In the genomic region with DNA sequence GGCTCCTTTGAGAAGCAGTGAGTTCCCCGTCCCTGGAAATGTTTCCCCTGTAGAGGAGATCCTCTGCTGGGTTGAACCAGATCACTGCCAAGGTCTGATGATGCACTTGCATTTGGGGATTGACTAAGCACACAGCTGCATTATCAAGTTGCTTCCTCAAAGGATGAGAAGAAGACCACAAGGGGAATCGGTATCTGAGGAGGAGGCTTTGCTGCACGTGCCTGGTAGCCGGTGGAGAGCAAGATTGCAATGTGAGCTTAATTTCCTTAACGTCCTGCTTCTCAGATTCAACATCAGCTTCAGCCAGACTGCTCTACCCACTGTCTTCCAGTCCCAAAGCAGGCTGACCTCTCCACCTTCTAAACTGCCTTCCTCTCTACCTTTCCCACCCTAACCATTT, we compare ENCODE assay signal across 21 cellular contexts.
DNase-seq lines count a peak whose midpoint lies in the region; ATAC-seq and TF ChIP-seq lines count a peak whose summit lies in the region.
"Had no signal": no experiment of that assay in that cellular context is flagged by ENCODE, and none has a peak within 500 bp of the region (broad histone marks: within the 10 kb centered on the region; RNA-seq: fewer than 3 reads in every experiment).

No MANE protein-coding gene starts in this region.

- no peaks in the 10 kb centered on the region for H3K36me3 ChIP-seq in BLaER1 treated with 17β-estradiol and CSF1 and Interleukin-3, amounts not matched to agents 10 nM and 100 nM
- no peaks in the 10 kb centered on the region for H3K36me3 ChIP-seq in left ventricle myocardium inferior

- peaks cover 0 to 10% (median 0%) of the 10 kb centered on the region in 10 experiments; a peak in 4 of 20 replicates for H3K4me1 ChIP-seq in BLaER1 treated with 17β-estradiol and CSF1 and Interleukin-3, amounts not matched to agents 10 nM and 100 nM
- H3K4me1 ChIP-seq in left ventricle myocardium inferior: no peaks in the 10 kb centered on the region

- no peak overlapping the region for H3K4me3 Mint-ChIP-seq in activated T-helper 1 cell treated with anti-CD3 and anti-CD28 coated beads, Interleukin-12 subunit alpha, Interleukin-12 subunit beta, Interleukin-2, Interleukin-4 antibody, amounts not matched to agents 30 ng/mL and 10 ng/mL and 1 ng/mL, durations not matched to agents 14 hours and 24 hours and 36 hours
- H3K4me3 Mint-ChIP-seq: CD8-positive, alpha-beta T cell had no signal

- intact Hi-C loops in activated T-helper 1 cell treated with anti-CD3 and anti-CD28 coated beads, Interleukin-12 subunit alpha, Interleukin-12 subunit beta, Interleukin-2, Interleukin-4 antibody, amounts not matched to agents 30 ng/mL and 10 ng/mL and 1 ng/mL, durations not matched to agents 14 hours and 24 hours and 36 hours (cut with micrococcal nuclease): no loop called here
- intact Hi-C loops in left ventricle myocardium inferior (cut with micrococcal nuclease): no loop called here

- DNase-seq in CD1c-positive myeloid dendritic cell (ENCODE audit: extremely low spot score) (peak; percentile 30), NOMO-1 treated with DMSO at 0.1 percent for 48 hours (lab: John Stamatoyannopoulos, UW; ENCODE audit: unreplicated experiment) (peak; percentile 52), RPMI8226 (no peak), left ventricle myocardium inferior (no peak)
- DNase-seq in activated T-helper 1 cell treated with anti-CD3 and anti-CD28 coated beads, Interleukin-12 subunit alpha, Interleukin-12 subunit beta, Interleukin-2, Interleukin-4 antibody, amounts not matched to agents 30 ng/mL and 10 ng/mL and 1 ng/mL, durations not matched to agents 14 hours and 24 hours and 36 hours (ENCODE audit: low spot score): no peak
- DNase-seq: Calu3; CD8-positive, alpha-beta T cell; DMS153; KG1; NCI-H1092; NCI-H1436; NCI-H187 treated with DMSO at 0.1 percent for 48 hours; NCI-H2107; NCI-H446 treated with DMSO at 0.1 percent for 48 hours; NCI-H526 treated with DMSO at 0.1 percent for 48 hours; Right ventricle myocardium superior had no signal

- no peak overlapping the region for H3K9ac ChIP-seq in BLaER1 treated with 17β-estradiol and CSF1 and Interleukin-3, amounts not matched to agents 10 nM and 100 nM

- no peaks in the 10 kb centered on the region; a peak in 1 of 22 replicates for H3K9me3 ChIP-seq in BLaER1 treated with 17β-estradiol and CSF1 and Interleukin-3, amounts not matched to agents 10 nM and 100 nM (replicated peaks in 1 of 11)
- H3K9me3 ChIP-seq in left ventricle myocardium inferior (replicated peaks): no peaks in the 10 kb centered on the region

- H3K27ac Mint-ChIP-seq in activated T-helper 1 cell treated with anti-CD3 and anti-CD28 coated beads, Interleukin-12 subunit alpha, Interleukin-12 subunit beta, Interleukin-2, Interleukin-4 antibody, amounts not matched to agents 30 ng/mL and 10 ng/mL and 1 ng/mL, durations not matched to agents 14 hours and 24 hours and 36 hours: peak overlapping the region; percentile 20
- H3K27ac Mint-ChIP-seq: CD8-positive, alpha-beta T cell had no signal

- H3K4me1 Mint-ChIP-seq in activated T-helper 1 cell treated with anti-CD3 and anti-CD28 coated beads, Interleukin-12 subunit alpha, Interleukin-12 subunit beta, Interleukin-2, Interleukin-4 antibody, amounts not matched to agents 30 ng/mL and 10 ng/mL and 1 ng/mL, durations not matched to agents 14 hours and 24 hours and 36 hours (ENCODE audit: low read depth): peaks cover 13% of the 10 kb centered on the region

- H3K27me3 ChIP-seq in BLaER1 treated with 17β-estradiol and CSF1 and Interleukin-3, amounts not matched to agents 10 nM and 100 nM: no peaks in the 10 kb centered on the region
- H3K27me3 ChIP-seq in left ventricle myocardium inferior (ENCODE audit: low read depth): peaks cover 55% of the 10 kb centered on the region

- TF ChIP-seq CTCF in left ventricle myocardium inferior (IDR thresholded peaks at IDR 0.05; ENCODE audit: borderline replicate concordance): no peak

- H3K4me2 ChIP-seq in BLaER1 treated with 17β-estradiol and CSF1 and Interleukin-3, amounts not matched to agents 10 nM and 100 nM: peak overlapping the region in 6 of 11 experiments; percentile 5 to 24 (median 10); a peak in 5 of 22 replicates

- no peaks in the 10 kb centered on the region for H4K20me1 ChIP-seq in BLaER1 treated with 17β-estradiol and CSF1 and Interleukin-3, amounts not matched to agents 10 nM and 100 nM

- H3K36me3 Mint-ChIP-seq in activated T-helper 1 cell treated with anti-CD3 and anti-CD28 coated beads, Interleukin-12 subunit alpha, Interleukin-12 subunit beta, Interleukin-2, Interleukin-4 antibody, amounts not matched to agents 30 ng/mL and 10 ng/mL and 1 ng/mL, durations not matched to agents 14 hours and 24 hours and 36 hours (ENCODE audit: low read depth): no peaks in the 10 kb centered on the region
- H3K36me3 Mint-ChIP-seq: CD8-positive, alpha-beta T cell had no signal

- H3K9me3 Mint-ChIP-seq in activated T-helper 1 cell treated with anti-CD3 and anti-CD28 coated beads, Interleukin-12 subunit alpha, Interleukin-12 subunit beta, Interleukin-2, Interleukin-4 antibody, amounts not matched to agents 30 ng/mL and 10 ng/mL and 1 ng/mL, durations not matched to agents 14 hours and 24 hours and 36 hours: no peaks in the 10 kb centered on the region
- H3K9me3 Mint-ChIP-seq: CD8-positive, alpha-beta T cell had no signal

- peaks cover 12% of the 10 kb centered on the region for H3K27me3 Mint-ChIP-seq in activated T-helper 1 cell treated with anti-CD3 and anti-CD28 coated beads, Interleukin-12 subunit alpha, Interleukin-12 subunit beta, Interleukin-2, Interleukin-4 antibody, amounts not matched to agents 30 ng/mL and 10 ng/mL and 1 ng/mL, durations not matched to agents 14 hours and 24 hours and 36 hours (ENCODE audit: insufficient read depth)

- ATAC-seq in GM18868 (IDR thresholded peaks at IDR 0.05; ENCODE audit: unreplicated experiment) (no peak), GM19452 (IDR thresholded peaks at IDR 0.05; ENCODE audit: unreplicated experiment) (no peak)
- ATAC-seq: CD8-positive, alpha-beta T cell; HCT116 had no signal

- H3K27ac ChIP-seq in BLaER1 treated with 17β-estradiol and CSF1 and Interleukin-3, amounts not matched to agents 10 nM and 100 nM: no peak overlapping the region
- no peak overlapping the region for H3K27ac ChIP-seq in left ventricle myocardium inferior (replicated peaks)
- H3K27ac ChIP-seq: HL-60 had no signal

- no peak overlapping the region for H3K4me3 ChIP-seq in BLaER1 treated with 17β-estradiol and CSF1 and Interleukin-3, amounts not matched to agents 10 nM and 100 nM
- no peak overlapping the region for H3K4me3 ChIP-seq in left ventricle myocardium inferior

Comparison
In these comparisons a context has a peak if more than half of its experiments do, and no peak if none do; other contexts are left out.
1. DNase-seq: peak in CD1c-positive myeloid dendritic cell (single experiment) and NOMO-1 treated with DMSO at 0.1 percent for 48 hours (single experiment); none in activated T-helper 1 cell treated with anti-CD3 and anti-CD28 coated beads, Interleukin-12 subunit alpha, Interleukin-12 subunit beta, Interleukin-2, Interleukin-4 antibody, amounts not matched to agents 30 ng/mL and 10 ng/mL and 1 ng/mL, durations not matched to agents 14 hours and 24 hours and 36 hours (single experiment), RPMI8226 (single experiment) and left ventricle myocardium inferior (single experiment).